Comparison of ENCODE assay signal across 8 cellular contexts in the genomic region with DNA sequence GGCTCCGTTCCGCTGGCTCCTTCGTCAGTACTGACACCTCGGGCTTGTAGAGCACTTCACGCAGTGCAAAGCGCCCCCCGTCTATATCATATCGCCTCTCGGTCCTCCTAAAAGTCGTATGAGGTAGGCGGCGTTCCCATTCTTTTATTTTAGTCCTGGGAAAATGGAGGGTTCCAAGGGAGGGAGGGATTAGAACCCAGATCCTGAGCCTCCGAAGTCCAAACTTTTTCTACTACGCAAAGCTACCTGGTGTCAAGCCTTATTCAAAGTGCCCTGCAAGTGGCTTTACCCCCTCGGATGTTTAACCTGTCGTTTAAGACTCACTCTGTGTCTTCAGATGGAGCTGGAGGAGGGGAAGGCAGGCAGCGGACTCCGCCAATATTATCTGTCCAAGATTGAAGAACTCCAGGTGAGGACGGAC. TPM values are rescaled to one million over a fixed set of nuclear protein-coding genes. Genes with fewer than 3 reads are reported as not detected.
DNase-seq lines count a peak whose midpoint lies in the region; TF ChIP-seq lines count a peak whose summit lies in the region.

No MANE protein-coding gene starts in this region.

- intact Hi-C loops in CD14-positive monocyte (cut with micrococcal nuclease), result loop anchor here (2.0 to 5.0 kb wide), 3 partner anchors 13 to 131 kb away; a partner anchor contains a TSS

- H3K4me1 Mint-ChIP-seq in CD14-positive monocyte (peaks cover 33% of the 10 kb centered on the region), neural crest cell (peaks cover 39% of the 10 kb centered on the region)

- TF ChIP-seq CTCF in CD14-positive monocyte (IDR thresholded peaks at IDR 0.05), result no peak
- TF ChIP-seq CTCF in neural crest cell (conservative IDR thresholded peaks at IDR 0.05), result no peak

- peaks cover 66 to 67% of the 10 kb centered on the region in 2 donors for H3K36me3 Mint-ChIP-seq in CD14-positive monocyte
- peaks cover 41% of the 10 kb centered on the region for H3K36me3 Mint-ChIP-seq in neural crest cell (ENCODE audit: low read depth)

- no peaks in the 10 kb centered on the region for H3K9me3 ChIP-seq in NT2/D1 (ENCODE audit: insufficient read depth, low read length)
- no peaks in the 10 kb centered on the region for H3K9me3 ChIP-seq in effector memory CD4-positive, alpha-beta T cell (ENCODE audit: control insufficient read depth, low read length)

- H3K36me3 ChIP-seq in NT2/D1 (ENCODE audit: insufficient read depth, insufficient read length, low read length), result peaks cover 83% of the 10 kb centered on the region
- peaks cover 66% of the 10 kb centered on the region for H3K36me3 ChIP-seq in effector memory CD4-positive, alpha-beta T cell (ENCODE audit: control insufficient read depth, insufficient read depth, low read length)

- peak overlapping the region; percentile 97 for H3K4me3 ChIP-seq in NT2/D1 (ENCODE audit: insufficient read length, low read depth)
- H3K4me3 ChIP-seq in effector memory CD4-positive, alpha-beta T cell (ENCODE audit: insufficient read depth, low read depth, low read length, poor library complexity, severe bottlenecking), result peak overlapping the region; percentile 89

- H3K27me3 Mint-ChIP-seq in CD14-positive monocyte (ENCODE audit: low read depth in 3 of 3), result peaks cover 0 to 2% (median 0%) of the 10 kb centered on the region in 3 donors
- peaks cover 3% of the 10 kb centered on the region for H3K27me3 Mint-ChIP-seq in neural crest cell (ENCODE audit: low read depth)

- peak overlapping the region; percentile 92 for H3K9ac ChIP-seq in NT2/D1 (ENCODE audit: insufficient read length, low read depth)

- DNase-seq in CD14-positive monocyte (ENCODE audit: low spot score) (no peak), NT2/D1 (ENCODE audit: low read depth, low spot score) (no peak), neural crest cell (ENCODE audit: low read depth, low spot score) (no peak), SKM-1 (lab: John Stamatoyannopoulos, UW; ENCODE audit: unreplicated experiment) (no peak), EL (no peak), germinal center (ENCODE audit: low spot score) (no peak)
- DNase-seq in effector memory CD4-positive, alpha-beta T cell, result no peak
- DNase-seq in activated effector memory CD4-positive, alpha-beta T cell treated with Interleukin-2 at 50 U/mL for 16 hours, result no peak

- H3K4me3 Mint-ChIP-seq in CD14-positive monocyte, result peak overlapping the region; percentile 99 to 100
- H3K4me3 Mint-ChIP-seq in neural crest cell, result peak overlapping the region; percentile 99

- H3K27ac ChIP-seq in effector memory CD4-positive, alpha-beta T cell (ENCODE audit: insufficient read depth, low read length, poor library complexity, severe bottlenecking), result peak overlapping the region; percentile 96

- peaks cover 4% of the 10 kb centered on the region for H3K4me1 ChIP-seq in NT2/D1 (ENCODE audit: insufficient read depth, insufficient read length)
- peaks cover 38% of the 10 kb centered on the region for H3K4me1 ChIP-seq in effector memory CD4-positive, alpha-beta T cell (ENCODE audit: control insufficient read depth, insufficient read depth, low read length, poor library complexity, severe bottlenecking)

- H3K27ac Mint-ChIP-seq in CD14-positive monocyte (peak overlapping the region; percentile 97 to 100 (median 100)), neural crest cell (ENCODE audit: unreplicated experiment) (peak overlapping the region; percentile 100)

- no peaks in the 10 kb centered on the region for H3K27me3 ChIP-seq in NT2/D1 (ENCODE audit: insufficient read depth, insufficient read length)
- no peaks in the 10 kb centered on the region for H3K27me3 ChIP-seq in effector memory CD4-positive, alpha-beta T cell (replicated peaks; ENCODE audit: control insufficient read depth, insufficient read depth, low read length, poor library complexity, severe bottlenecking)

- no peaks in the 10 kb centered on the region for H3K9me3 Mint-ChIP-seq in CD14-positive monocyte
- H3K9me3 Mint-ChIP-seq in neural crest cell, result no peaks in the 10 kb centered on the region

RNA-seq across cellular contexts. Expression of a gene that starts 0.3 kb away (rescaled TPM):
- 10 to 100 TPM in 1 of 2 donors, 1 to 10 TPM in 1; 9.2 to 15.0 TPM for polyA plus RNA-seq in CD14-positive monocyte
- total RNA-seq in neural crest cell, result 57.4 and 59.9 TPM in 2 replicates

RNA-seq across cellular contexts. Expression of a gene that starts 0.6 kb away (rescaled TPM):
- 10 to 100 TPM; 82.8 to 88.3 TPM for polyA plus RNA-seq in CD14-positive monocyte
- total RNA-seq in neural crest cell, result 170 and 178 TPM in 2 replicates

RNA-seq across cellular contexts. Expression of a gene that starts 14.7 kb away (rescaled TPM):
- polyA plus RNA-seq in CD14-positive monocyte, result 10 to 100 TPM; 60.2 to 77.9 TPM
- 43.0 and 45.5 TPM in 2 replicates for total RNA-seq in neural crest cell

RNA-seq across cellular contexts. Expression of a gene that starts 45.7 kb away (rescaled TPM):
- not detected for polyA plus RNA-seq in CD14-positive monocyte
- total RNA-seq in neural crest cell, result not detected in 2 replicates

RNA-seq across cellular contexts. Expression of a gene that starts 53.8 kb away (rescaled TPM):
- 1 to 10 TPM; 3.1 to 5.3 TPM for polyA plus RNA-seq in CD14-positive monocyte
- total RNA-seq in neural crest cell, result 160 and 161 TPM in 2 replicates
